ENCODE assay signal across 29 cellular contexts in the genomic region with DNA sequence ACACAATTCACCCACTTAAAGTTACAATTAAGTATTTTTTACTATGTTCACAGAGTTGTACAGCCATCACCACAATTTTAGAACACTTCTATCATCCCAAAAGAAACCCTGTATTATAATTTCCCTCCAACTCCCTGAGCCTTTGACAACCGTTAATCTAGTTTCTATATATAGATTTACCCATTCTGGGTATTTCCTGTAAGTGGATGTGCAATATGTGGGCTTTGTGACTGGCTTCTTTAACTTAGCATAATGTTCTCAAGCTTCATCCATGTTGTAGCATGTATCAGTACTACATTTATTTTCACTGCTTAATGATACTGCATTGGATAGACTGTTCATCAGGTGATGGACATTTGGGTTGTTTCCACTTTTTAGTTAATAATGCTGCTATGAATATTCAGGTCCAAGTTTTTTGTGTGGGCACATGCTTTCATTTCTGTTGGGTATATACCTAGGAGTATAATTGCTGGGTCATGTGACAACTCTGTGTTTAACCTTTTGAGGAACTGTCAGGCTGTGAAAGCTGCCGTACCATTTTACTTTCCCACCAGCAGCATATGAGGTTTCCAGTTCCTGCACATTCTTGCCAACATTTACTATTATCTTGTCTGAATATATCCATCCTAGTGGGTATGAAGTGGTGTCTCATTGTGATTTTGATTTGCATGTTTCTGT. TPM values are rescaled to one million over a fixed set of nuclear protein-coding genes. Genes with fewer than 3 reads are reported as not detected.
DNase-seq lines count a peak whose midpoint lies in the region; ATAC-seq, FAIRE-seq and TF ChIP-seq lines count a peak whose summit lies in the region.
"Had no signal": no experiment of that assay in that cellular context is flagged by ENCODE, and none has a peak within 500 bp of the region (broad histone marks: within the 10 kb centered on the region; RNA-seq: fewer than 3 reads in every experiment).

No MANE protein-coding gene starts in this region.

- peaks cover 50% of the 10 kb centered on the region for H3K36me3 Mint-ChIP-seq in T-helper 2 cell treated with Interferon-gamma antibody and Interleukin-4, amounts not matched to agents 5 μg/mL and 100 μg/mL, for 36 hours (ENCODE audit: low read depth)
- H3K36me3 Mint-ChIP-seq in activated CD8-positive, alpha-beta T cell treated with anti-CD3 and anti-CD28 coated beads for 36 hours (ENCODE audit: low read depth) = peaks cover 24% of the 10 kb centered on the region
- H3K36me3 Mint-ChIP-seq: CD8-positive, alpha-beta T cell had no signal

- H3K4me1 Mint-ChIP-seq in T-helper 2 cell treated with Interferon-gamma antibody and Interleukin-4, amounts not matched to agents 5 μg/mL and 100 μg/mL, for 36 hours (ENCODE audit: low read depth) = peaks cover 24% of the 10 kb centered on the region
- peaks cover 13% of the 10 kb centered on the region for H3K4me1 Mint-ChIP-seq in activated CD8-positive, alpha-beta T cell treated with anti-CD3 and anti-CD28 coated beads for 36 hours (ENCODE audit: low read depth)

- H3K4me3 Mint-ChIP-seq in T-helper 2 cell treated with Interferon-gamma antibody and Interleukin-4, amounts not matched to agents 5 μg/mL and 100 μg/mL, for 36 hours = peak overlapping the region; percentile 14
- no peak overlapping the region for H3K4me3 Mint-ChIP-seq in activated CD8-positive, alpha-beta T cell treated with anti-CD3 and anti-CD28 coated beads for 36 hours
- H3K4me3 Mint-ChIP-seq: activated B cell treated with CpG ODN at 0.5 μM for 24 hours; activated naive CD4-positive, alpha-beta T cell treated with anti-CD3 and anti-CD28 coated beads for 36 hours; activated T-cell treated with anti-CD3 and anti-CD28 coated beads, Interleukin-2, amount 50 U/mL, for 72 hours; CD8-positive, alpha-beta T cell had no signal

- TF ChIP-seq POLR2A in GM12892 (IDR thresholded peaks at IDR 0.05; ENCODE audit: low read depth, low read length) = no peak
- TF ChIP-seq POLR2A in NB4 (IDR thresholded peaks at IDR 0.05; ENCODE audit: extremely low read depth, insufficient read length) = no peak

- peak; percentile 58 for ATAC-seq in activated CD8-positive, alpha-beta T cell treated with anti-CD3 and anti-CD28 coated beads for 36 hours
- no peak for ATAC-seq in GM19463 (IDR thresholded peaks at IDR 0.05; ENCODE audit: unreplicated experiment)
- ATAC-seq: activated T-cell treated with anti-CD3 and anti-CD28 coated beads, Interleukin-2, amount 50 U/mL, for 72 hours; CD8-positive, alpha-beta T cell; foreskin keratinocyte had no signal

- POLR2A ChIA-PET in activated CD8-positive, alpha-beta T cell treated with anti-CD3 and anti-CD28 coated beads for 36 hours (lab: Charles Lee) = no interaction called here

- TF ChIP-seq CTCF in NB4 (IDR thresholded peaks at IDR 0.05; ENCODE audit: low read depth, low read length) = no peak
- no peak for TF ChIP-seq CTCF in activated CD8-positive, alpha-beta T cell treated with anti-CD3 and anti-CD28 coated beads for 36 hours (IDR thresholded peaks at IDR 0.05)

- no peak for DNase-seq in T-helper 2 cell treated with Interferon-gamma antibody and Interleukin-4, amounts not matched to agents 5 μg/mL and 100 μg/mL, for 36 hours (ENCODE audit: low spot score)
- no peak for DNase-seq in T-helper 2 cell
- no peak for DNase-seq in GM12892 (ENCODE audit: insufficient read length)
- peak; percentile 59 for DNase-seq in NB4 (ENCODE audit: low read depth)
- no peak for DNase-seq in activated CD8-positive, alpha-beta T cell treated with anti-CD3 and anti-CD28 coated beads for 36 hours
- no peak for DNase-seq in G401 (ENCODE audit: low spot score)
- DNase-seq in stimulated activated naive CD4-positive, alpha-beta T cell treated with Interleukin-2 at 50 U/mL for 16 hours (lab: John Stamatoyannopoulos, UW) = no peak
- DNase-seq: 8988T; activated B cell treated with CpG ODN at 0.5 μM for 24 hours; activated naive CD4-positive, alpha-beta T cell treated with anti-CD3 and anti-CD28 coated beads for 36 hours; activated T-cell treated with anti-CD3 and anti-CD28 coated beads, Interleukin-2, amount 50 U/mL, for 72 hours; CD8-positive, alpha-beta T cell; colonic mucosa; DMS153; effector memory CD4-positive, alpha-beta T cell; foreskin keratinocyte; GOT3; KG1; NCI-H2081; NCI-H446; NCI-H82; SJCRH30; stimulated activated CD8-positive, alpha-beta memory T cell treated with anti-CD3 and anti-CD28 coated beads, Interleukin-4, amount 100 ng/mL, for 48 hours; upper lobe of left lung had no signal

- H3K27ac Mint-ChIP-seq in T-helper 2 cell treated with Interferon-gamma antibody and Interleukin-4, amounts not matched to agents 5 μg/mL and 100 μg/mL, for 36 hours = peak overlapping the region; percentile 29
- peak overlapping the region; percentile 23 for H3K27ac Mint-ChIP-seq in activated CD8-positive, alpha-beta T cell treated with anti-CD3 and anti-CD28 coated beads for 36 hours
- H3K27ac Mint-ChIP-seq: activated B cell treated with CpG ODN at 0.5 μM for 24 hours; activated naive CD4-positive, alpha-beta T cell treated with anti-CD3 and anti-CD28 coated beads for 36 hours; activated T-cell treated with anti-CD3 and anti-CD28 coated beads, Interleukin-2, amount 50 U/mL, for 72 hours; CD8-positive, alpha-beta T cell had no signal

- in situ Hi-C loops in G401 (cut with HindIII; ENCODE audit: low sequenced_read_pairs) = no loop called here

- H3K9me3 Mint-ChIP-seq in T-helper 2 cell treated with Interferon-gamma antibody and Interleukin-4, amounts not matched to agents 5 μg/mL and 100 μg/mL, for 36 hours = no peaks in the 10 kb centered on the region
- no peaks in the 10 kb centered on the region for H3K9me3 Mint-ChIP-seq in activated CD8-positive, alpha-beta T cell treated with anti-CD3 and anti-CD28 coated beads for 36 hours
- H3K9me3 Mint-ChIP-seq: activated B cell treated with CpG ODN at 0.5 μM for 24 hours; activated naive CD4-positive, alpha-beta T cell treated with anti-CD3 and anti-CD28 coated beads for 36 hours; activated T-cell treated with anti-CD3 and anti-CD28 coated beads, Interleukin-2, amount 50 U/mL, for 72 hours; CD8-positive, alpha-beta T cell had no signal

- FAIRE-seq in GM12892 (lab: Jason Lieb, UNC) = peak; percentile 36
- FAIRE-seq: bronchial epithelial cell, G401.6 had no signal

- H3K4me3 ChIP-seq in NB4 (ENCODE audit: low read depth, low read length) = no peak overlapping the region
- H3K4me3 ChIP-seq: colonic mucosa, prostate gland, SJCRH30, upper lobe of left lung had no signal

- no peaks in the 10 kb centered on the region for H3K27me3 Mint-ChIP-seq in T-helper 2 cell treated with Interferon-gamma antibody and Interleukin-4, amounts not matched to agents 5 μg/mL and 100 μg/mL, for 36 hours (ENCODE audit: low read depth)
- no peaks in the 10 kb centered on the region for H3K27me3 Mint-ChIP-seq in activated CD8-positive, alpha-beta T cell treated with anti-CD3 and anti-CD28 coated beads for 36 hours
- H3K27me3 Mint-ChIP-seq: activated B cell treated with CpG ODN at 0.5 μM for 24 hours had no signal

- CTCF ChIA-PET in activated CD8-positive, alpha-beta T cell treated with anti-CD3 and anti-CD28 coated beads for 36 hours (lab: Charles Lee) = no interaction called here

- intact Hi-C loops in activated CD8-positive, alpha-beta T cell treated with anti-CD3 and anti-CD28 coated beads for 36 hours (cut with micrococcal nuclease) = no loop called here

RNA-seq across cellular contexts. Expression of gene REXO5, which starts 16.3 kb away (rescaled TPM):
- 10.8 TPM for polyA plus RNA-seq in GM12892 (2012; ENCODE audit: missing spikeins)
- total RNA-seq in activated CD8-positive, alpha-beta T cell treated with anti-CD3 and anti-CD28 coated beads for 36 hours = 10 to 100 TPM; 16.4 to 20.4 TPM
- total RNA-seq in G401 (2014; rRNA removed; shearing (Covaris generic)) = 8.7 and 9.8 TPM in 2 replicates

RNA-seq across cellular contexts. Expression of gene ERI2, which starts 16.3 kb away (rescaled TPM):
- 20.4 TPM for polyA plus RNA-seq in GM12892 (2012; ENCODE audit: missing spikeins)
- 10 to 100 TPM; 16.1 to 17.7 TPM for total RNA-seq in activated CD8-positive, alpha-beta T cell treated with anti-CD3 and anti-CD28 coated beads for 36 hours
- total RNA-seq in G401 (2014; rRNA removed; shearing (Covaris generic)) = 12.6 and 18.0 TPM in 2 replicates

RNA-seq across cellular contexts. Expression of gene ACSM3, which starts 58.8 kb away (rescaled TPM):
- polyA plus RNA-seq in GM12892 (2012; ENCODE audit: missing spikeins) = 5.2 TPM
- 10 to 100 TPM; 16.1 to 16.6 TPM for total RNA-seq in activated CD8-positive, alpha-beta T cell treated with anti-CD3 and anti-CD28 coated beads for 36 hours
- 0.78 TPM in 1 of 2 replicates, not detected in the other for total RNA-seq in G401 (2014; rRNA removed; shearing (Covaris generic))
- total RNA-seq: lung microvascular endothelial cell had no signal
